ENCODE assay signal across 8 cellular contexts in the genomic region with DNA sequence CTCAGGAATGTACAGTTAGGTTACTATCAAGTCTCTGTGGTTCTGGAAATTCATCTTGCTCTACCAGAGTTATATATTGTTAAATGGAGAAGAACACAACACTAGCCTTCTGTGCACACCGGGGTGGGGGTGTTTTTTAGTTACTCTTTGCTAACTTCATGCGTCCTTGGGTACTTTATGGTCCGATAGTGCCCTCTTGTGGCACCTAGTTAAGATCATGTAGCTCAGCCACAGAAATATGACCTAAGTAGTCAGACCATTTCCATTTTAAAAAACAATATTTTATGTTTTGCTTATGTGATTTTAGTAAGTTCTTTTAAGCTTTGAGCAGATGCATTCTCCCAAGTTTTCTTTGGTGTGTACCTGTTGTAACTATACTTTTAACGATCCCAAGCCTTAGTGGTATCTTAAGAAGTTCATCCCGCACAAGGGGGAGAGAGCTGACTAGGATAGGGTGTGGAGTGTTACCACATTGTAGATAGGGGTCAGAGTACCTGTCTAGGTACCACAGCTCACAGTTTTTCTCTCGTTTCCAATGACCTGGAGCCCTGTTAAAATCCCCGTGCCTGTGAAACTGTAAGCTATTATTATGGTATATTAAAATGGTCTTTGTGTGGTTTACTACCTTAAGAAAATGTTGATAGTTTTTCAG. TPM values are rescaled to one million over a fixed set of nuclear protein-coding genes. Genes with fewer than 3 reads are reported as not detected.
DNase-seq lines count a peak whose midpoint lies in the region; ATAC-seq lines count a peak whose summit lies in the region.

No MANE protein-coding gene starts in this region.

- H3K27ac Mint-ChIP-seq in CD4-positive, CD25-positive, alpha-beta regulatory T cell, result peak overlapping the region; percentile 30 to 65 (median 63)
- H3K27ac Mint-ChIP-seq in stimulated activated naive B cell treated with anti-CD40 and anti-IgM and Interleukin-4, amounts not matched to agents 10 μg/mL and 1 μg/mL and 100 μg/mL, for 72 hours, result peak overlapping the region; percentile 37

- peak; percentile 58 to 91 (median 78) for DNase-seq in CD4-positive, CD25-positive, alpha-beta regulatory T cell
- peak; percentile 75 to 94 for DNase-seq in NCI-H526 (lab: John Stamatoyannopoulos, UW)
- DNase-seq in activated CD4-positive, alpha-beta T cell treated with anti-CD3 and anti-CD28 coated beads for 48 hours, result peak; percentile 71
- DNase-seq in effector CD4-positive, alpha-beta T cell, result peak; percentile 70
- peak; percentile 95 for DNase-seq in medulla oblongata (ENCODE audit: extremely low spot score)
- DNase-seq in stimulated activated naive B cell treated with anti-CD40 and anti-IgM and Interleukin-4, amounts not matched to agents 10 μg/mL and 1 μg/mL and 100 μg/mL, for 72 hours, result peak; percentile 49

- ATAC-seq in CD4-positive, CD25-positive, alpha-beta regulatory T cell (ENCODE audit: low read depth in 2 of 2), result peak; percentile 94
- ATAC-seq in HG03280 (IDR thresholded peaks at IDR 0.05; ENCODE audit: unreplicated experiment) (peak; percentile 66), GM18502 (IDR thresholded peaks at IDR 0.05; ENCODE audit: poor library complexity, unreplicated experiment) (no peak)
- peak; percentile 94 to 98 for ATAC-seq in stimulated activated naive B cell treated with anti-CD40 and anti-IgM and Interleukin-4, amounts not matched to agents 10 μg/mL and 1 μg/mL and 100 μg/mL, for 72 hours (replicated peaks)

- H3K4me3 Mint-ChIP-seq in CD4-positive, CD25-positive, alpha-beta regulatory T cell, result no peak overlapping the region
- no peak overlapping the region for H3K4me3 Mint-ChIP-seq in stimulated activated naive B cell treated with anti-CD40 and anti-IgM and Interleukin-4, amounts not matched to agents 10 μg/mL and 1 μg/mL and 100 μg/mL, for 72 hours

- peaks cover 46% of the 10 kb centered on the region for H3K36me3 Mint-ChIP-seq in CD4-positive, CD25-positive, alpha-beta regulatory T cell
- H3K36me3 Mint-ChIP-seq in stimulated activated naive B cell treated with anti-CD40 and anti-IgM and Interleukin-4, amounts not matched to agents 10 μg/mL and 1 μg/mL and 100 μg/mL, for 72 hours, result peaks cover 32 to 42% of the 10 kb centered on the region in 2 donors

- H3K9me3 ChIP-seq in CD4-positive, CD25-positive, alpha-beta regulatory T cell (ENCODE audit: control insufficient read depth in 2 of 2, low read length in 2 of 2), result no peaks in the 10 kb centered on the region

- peaks cover 15 to 27% (median 19%) of the 10 kb centered on the region in 4 donors for H3K4me1 Mint-ChIP-seq in CD4-positive, CD25-positive, alpha-beta regulatory T cell
- peaks cover 13 to 37% of the 10 kb centered on the region in 2 donors for H3K4me1 Mint-ChIP-seq in stimulated activated naive B cell treated with anti-CD40 and anti-IgM and Interleukin-4, amounts not matched to agents 10 μg/mL and 1 μg/mL and 100 μg/mL, for 72 hours

- H3K9me3 Mint-ChIP-seq in CD4-positive, CD25-positive, alpha-beta regulatory T cell, result peaks cover 0 to 2% (median 0%) of the 10 kb centered on the region in 7 donors
- H3K9me3 Mint-ChIP-seq in stimulated activated naive B cell treated with anti-CD40 and anti-IgM and Interleukin-4, amounts not matched to agents 10 μg/mL and 1 μg/mL and 100 μg/mL, for 72 hours, result no peaks in the 10 kb centered on the region

- H3K4me3 ChIP-seq in CD4-positive, CD25-positive, alpha-beta regulatory T cell (ENCODE audit: low read depth, low read length), result no peak overlapping the region

- no peaks in the 10 kb centered on the region for H3K27me3 ChIP-seq in CD4-positive, CD25-positive, alpha-beta regulatory T cell (ENCODE audit: control insufficient read depth, insufficient read depth, low read length)

- H3K27ac ChIP-seq in CD4-positive, CD25-positive, alpha-beta regulatory T cell (ENCODE audit: insufficient read depth, low read length, poor library complexity, severe bottlenecking), result peak overlapping the region; percentile 43

- H3K36me3 ChIP-seq in CD4-positive, CD25-positive, alpha-beta regulatory T cell (ENCODE audit: control insufficient read depth, insufficient read depth, low read length), result peaks cover 77% of the 10 kb centered on the region

- no peaks in the 10 kb centered on the region for H3K27me3 Mint-ChIP-seq in CD4-positive, CD25-positive, alpha-beta regulatory T cell
- no peaks in the 10 kb centered on the region for H3K27me3 Mint-ChIP-seq in stimulated activated naive B cell treated with anti-CD40 and anti-IgM and Interleukin-4, amounts not matched to agents 10 μg/mL and 1 μg/mL and 100 μg/mL, for 72 hours

- H3K4me1 ChIP-seq in CD4-positive, CD25-positive, alpha-beta regulatory T cell (ENCODE audit: control insufficient read depth, insufficient read depth, low read length, poor library complexity, severe bottlenecking), result peaks cover 3% of the 10 kb centered on the region

RNA-seq across cellular contexts. Expression of a gene that starts 20.6 kb away (rescaled TPM):
- total RNA-seq in CD4-positive, CD25-positive, alpha-beta regulatory T cell, result 3.2 TPM
- under 1 TPM; 0.26 to 0.42 (median 0.33) TPM for polyA plus RNA-seq in CD4-positive, CD25-positive, alpha-beta regulatory T cell

RNA-seq across cellular contexts. Expression of a gene that starts 37.9 kb away (rescaled TPM):
- 12.7 TPM for total RNA-seq in CD4-positive, CD25-positive, alpha-beta regulatory T cell
- polyA plus RNA-seq in CD4-positive, CD25-positive, alpha-beta regulatory T cell, result 10 to 100 TPM in 3 of 4 donors, 1 to 10 TPM in 1; 8.7 to 18.0 (median 12.9) TPM
